In genomic region chr1:84936116-84936810, GRCh38 we compare ENCODE assay signal across 8 cellular contexts. TPM values are rescaled to one million over a fixed set of nuclear protein-coding genes. Genes with fewer than 3 reads are reported as not detected.
DNase-seq lines count a peak whose midpoint lies in the region; ATAC-seq and TF ChIP-seq lines count a peak whose summit lies in the region.

No MANE protein-coding gene starts in this region.

- peaks cover 4% of the 10 kb centered on the region for H3K4me1 Mint-ChIP-seq in activated CD4-positive, alpha-beta T cell treated with anti-CD3 and anti-CD28 coated beads, Interleukin-2, amount 10 ng/mL, durations not matched to agents 24 days and 14 days
- peaks cover 8% of the 10 kb centered on the region for H3K4me1 Mint-ChIP-seq in neural crest cell

- H3K4me3 ChIP-seq in fibroblast of the aortic adventitia (ENCODE audit: low read depth, low read length), result no peak overlapping the region

- no peaks in the 10 kb centered on the region for H3K27me3 Mint-ChIP-seq in activated CD4-positive, alpha-beta T cell treated with anti-CD3 and anti-CD28 coated beads, Interleukin-2, amount 10 ng/mL, durations not matched to agents 24 days and 14 days
- H3K27me3 Mint-ChIP-seq in neural crest cell (ENCODE audit: low read depth), result peaks cover 11% of the 10 kb centered on the region

- peaks cover 29% of the 10 kb centered on the region for H3K36me3 Mint-ChIP-seq in activated CD4-positive, alpha-beta T cell treated with anti-CD3 and anti-CD28 coated beads, Interleukin-2, amount 10 ng/mL, durations not matched to agents 24 days and 14 days (ENCODE audit: low read depth)
- H3K36me3 Mint-ChIP-seq in neural crest cell (ENCODE audit: low read depth), result no peaks in the 10 kb centered on the region

- intact Hi-C loops in activated CD4-positive, alpha-beta T cell treated with anti-CD3 and anti-CD28 coated beads, Interleukin-2, amount 10 ng/mL, durations not matched to agents 24 days and 14 days (cut with micrococcal nuclease), result loop anchor here (1.0 to 10.0 kb wide), 4 partner anchors 164 to 491 kb away; no protein-coding TSS in a partner anchor

- peak; percentile 38 to 48 for ATAC-seq in activated CD4-positive, CD25-positive, alpha-beta regulatory T cell treated with anti-CD3 and anti-CD28 coated beads, Interleukin-2, amount 50 U/mL, for 24 hours
- ATAC-seq in HG02870 (IDR thresholded peaks at IDR 0.05; ENCODE audit: unreplicated experiment), result no peak

- peak; percentile 91 for TF ChIP-seq CTCF in fibroblast of the aortic adventitia (IDR thresholded peaks at IDR 0.05; ENCODE audit: insufficient read depth, low read length)
- TF ChIP-seq CTCF in neural crest cell (conservative IDR thresholded peaks at IDR 0.05), result peak; percentile 91

- no peaks in the 10 kb centered on the region for H3K9me3 Mint-ChIP-seq in activated CD4-positive, alpha-beta T cell treated with anti-CD3 and anti-CD28 coated beads, Interleukin-2, amount 10 ng/mL, durations not matched to agents 24 days and 14 days
- no peaks in the 10 kb centered on the region for H3K9me3 Mint-ChIP-seq in neural crest cell

- H3K27ac Mint-ChIP-seq in activated CD4-positive, alpha-beta T cell treated with anti-CD3 and anti-CD28 coated beads, Interleukin-2, amount 10 ng/mL, durations not matched to agents 24 days and 14 days, result no peak overlapping the region
- no peak overlapping the region for H3K27ac Mint-ChIP-seq in neural crest cell (ENCODE audit: unreplicated experiment)

- no peak overlapping the region for H3K4me3 Mint-ChIP-seq in activated CD4-positive, alpha-beta T cell treated with anti-CD3 and anti-CD28 coated beads, Interleukin-2, amount 10 ng/mL, durations not matched to agents 24 days and 14 days
- no peak overlapping the region for H3K4me3 Mint-ChIP-seq in neural crest cell

- no peak for DNase-seq in activated CD4-positive, CD25-positive, alpha-beta regulatory T cell (lab: John Stamatoyannopoulos, UW)
- DNase-seq in HCEC 1CT, result peak; percentile 52
- DNase-seq in NCI-H2196 (lab: John Stamatoyannopoulos, UW; ENCODE audit: unreplicated experiment), result peak; percentile 71
- peak; percentile 82 for DNase-seq in activated CD4-positive, alpha-beta T cell treated with anti-CD3 and anti-CD28 coated beads, Interleukin-2, amount 10 ng/mL, durations not matched to agents 24 days and 14 days
- DNase-seq in fibroblast of the aortic adventitia (ENCODE audit: low read depth), result peak; percentile 84
- DNase-seq in neural crest cell (ENCODE audit: low read depth, low spot score), result peak; percentile 31

RNA-seq across cellular contexts. Expression of gene LPAR3, which starts 43.3 kb away (rescaled TPM):
- 0.19 and 0.21 TPM in 2 replicates for total RNA-seq in activated CD4-positive, alpha-beta T cell treated with anti-CD3 and anti-CD28 coated beads, Interleukin-2, amount 10 ng/mL, durations not matched to agents 24 days and 14 days
- 1.8 and 3.6 TPM in 2 replicates for total RNA-seq in fibroblast of the aortic adventitia (ENCODE audit: low replicate concordance)
- total RNA-seq in neural crest cell, result 1.2 and 1.3 TPM in 2 replicates

Comparison
In these comparisons a context has a peak if more than half of its experiments do, and no peak if none do; other contexts are left out.
1. DNase-seq: peak in HCEC 1CT (single experiment), NCI-H2196 (single experiment), activated CD4-positive, alpha-beta T cell treated with anti-CD3 and anti-CD28 coated beads, Interleukin-2, amount 10 ng/mL, durations not matched to agents 24 days and 14 days (single experiment), fibroblast of the aortic adventitia (single experiment) and neural crest cell (single experiment); none in activated CD4-positive, CD25-positive, alpha-beta regulatory T cell (0 of 4).